ENCODE assay signal across 16 cellular contexts in genomic region chr2:219209818-219210571, GRCh38. TPM values are rescaled to one million over a fixed set of nuclear protein-coding genes. Genes with fewer than 3 reads are reported as not detected.
DNase-seq lines count a peak whose midpoint lies in the region; ATAC-seq and TF ChIP-seq lines count a peak whose summit lies in the region.
"Had no signal": no experiment of that assay in that cellular context is flagged by ENCODE, and none has a peak within 500 bp of the region (broad histone marks: within the 10 kb centered on the region; RNA-seq: fewer than 3 reads in every experiment).

No MANE protein-coding gene starts in this region.

- H3K9me3 Mint-ChIP-seq in activated CD4-positive, alpha-beta T cell treated with anti-CD3 and anti-CD28 coated beads for 36 hours (ENCODE audit: low read depth): no peaks in the 10 kb centered on the region
- no peaks in the 10 kb centered on the region for H3K9me3 Mint-ChIP-seq in activated naive CD8-positive, alpha-beta T cell treated with anti-CD3 and anti-CD28 coated beads, Interleukin-2, amount 50 U/mL, for 24 hours

- H3K9ac ChIP-seq in Karpas-422 (ENCODE audit: low read length): no peak overlapping the region

- H3K4me1 ChIP-seq in Karpas-422 (ENCODE audit: low read length) (peaks cover 16% of the 10 kb centered on the region), neutrophil (ENCODE audit: control insufficient read depth in 1 of 2, insufficient read depth in 1 of 2, low read depth in 1 of 2, low read length in 1 of 2) (peaks cover 54 to 64% of the 10 kb centered on the region in 2 experiments)

- H4K20me1 ChIP-seq in Karpas-422 (ENCODE audit: insufficient read depth, low read depth, low read length): no peaks in the 10 kb centered on the region

- H3K9me3 ChIP-seq in Karpas-422 (ENCODE audit: low read length): no peaks in the 10 kb centered on the region
- H3K9me3 ChIP-seq in neutrophil: no peaks in the 10 kb centered on the region
- H3K9me3 ChIP-seq: A549, right lobe of liver, vagina had no signal

- no peak for DNase-seq in activated CD4-positive, alpha-beta T cell treated with anti-CD3 and anti-CD28 coated beads for 36 hours
- no peak for DNase-seq in activated CD4-positive, alpha-beta T cell treated with anti-CD3 and anti-CD28 coated beads for 1 hour
- DNase-seq in Karpas-422: peak; percentile 34
- no peak for DNase-seq in activated naive CD8-positive, alpha-beta T cell treated with anti-CD3 and anti-CD28 coated beads, Interleukin-2, amount 50 U/mL, for 24 hours
- no peak for DNase-seq in stimulated activated CD4-positive, alpha-beta T cell treated with anti-CD3 and anti-CD28 coated beads, Interleukin-4, amount 100 ng/mL, for 4 hours
- DNase-seq: DMS153; mammary epithelial cell; NCI-H187; NCI-H526 treated with DMSO at 0.1 percent for 48 hours; stimulated activated CD4-positive, alpha-beta T cell treated with anti-CD3 and anti-CD28 coated beads, Interleukin-2, amount 100 ng/mL, for 48 hours had no signal

- H3K27me3 Mint-ChIP-seq in activated CD4-positive, alpha-beta T cell treated with anti-CD3 and anti-CD28 coated beads for 36 hours: no peaks in the 10 kb centered on the region
- H3K27me3 Mint-ChIP-seq in activated naive CD8-positive, alpha-beta T cell treated with anti-CD3 and anti-CD28 coated beads, Interleukin-2, amount 50 U/mL, for 24 hours: no peaks in the 10 kb centered on the region

- H3K4me2 ChIP-seq in Karpas-422 (ENCODE audit: low read depth, low read length, poor library complexity, severe bottlenecking): no peak overlapping the region
- H3K4me2 ChIP-seq: A549 had no signal

- peak overlapping the region; percentile 73 for H3K27ac Mint-ChIP-seq in activated CD4-positive, alpha-beta T cell treated with anti-CD3 and anti-CD28 coated beads for 36 hours
- peak overlapping the region; percentile 74 for H3K27ac Mint-ChIP-seq in activated naive CD8-positive, alpha-beta T cell treated with anti-CD3 and anti-CD28 coated beads, Interleukin-2, amount 50 U/mL, for 24 hours

- CTCF ChIA-PET in activated CD4-positive, alpha-beta T cell treated with anti-CD3 and anti-CD28 coated beads for 36 hours (lab: Charles Lee): interaction anchor here (0.8 to 1.7 kb wide), 4 partner anchors 14 to 69 kb away, joined by 3 to 6 read pairs (median 4); partner anchors contain the start of gene DNAJB2

- H3K27ac ChIP-seq in Karpas-422 (ENCODE audit: low read length) (no peak overlapping the region), neutrophil (peak overlapping the region; percentile 45)
- H3K27ac ChIP-seq: A549, vagina had no signal

- no peak for ATAC-seq in activated CD4-positive, alpha-beta T cell treated with anti-CD3 and anti-CD28 coated beads for 36 hours
- no peak for ATAC-seq in activated naive CD8-positive, alpha-beta T cell treated with anti-CD3 and anti-CD28 coated beads, Interleukin-2, amount 50 U/mL, for 24 hours
- ATAC-seq in HG03469 (IDR thresholded peaks at IDR 0.05; ENCODE audit: unreplicated experiment) (no peak), HG02623 (IDR thresholded peaks at IDR 0.05; ENCODE audit: unreplicated experiment) (no peak)
- ATAC-seq: A549, right lobe of liver had no signal

- H3K36me3 ChIP-seq in Karpas-422 (ENCODE audit: insufficient read depth, low read length) (peaks cover 28% of the 10 kb centered on the region), neutrophil (peaks cover 48% of the 10 kb centered on the region)

- H3K4me1 Mint-ChIP-seq in activated CD4-positive, alpha-beta T cell treated with anti-CD3 and anti-CD28 coated beads for 36 hours: peaks cover 37% of the 10 kb centered on the region
- H3K4me1 Mint-ChIP-seq in activated naive CD8-positive, alpha-beta T cell treated with anti-CD3 and anti-CD28 coated beads, Interleukin-2, amount 50 U/mL, for 24 hours: peaks cover 48% of the 10 kb centered on the region

- TF ChIP-seq CTCF in neutrophil (IDR thresholded peaks at IDR 0.05): no peak

- POLR2A ChIA-PET in activated CD4-positive, alpha-beta T cell treated with anti-CD3 and anti-CD28 coated beads for 36 hours (lab: Charles Lee): interaction anchor here (0.9 kb wide), 1 partner anchor 9 kb away, joined by 3 read pairs; the partner anchor contains the start of gene ABCB6

- H3K9me2 ChIP-seq in Karpas-422 (replicated peaks; ENCODE audit: insufficient read depth, low read length): no peaks in the 10 kb centered on the region

- no peaks in the 10 kb centered on the region for H3K27me3 ChIP-seq in Karpas-422 (ENCODE audit: low read length)
- H3K27me3 ChIP-seq in neutrophil: no peaks in the 10 kb centered on the region
- H3K27me3 ChIP-seq: right lobe of liver, vagina had no signal

- no peak overlapping the region for H2AFZ ChIP-seq in Karpas-422 (ENCODE audit: low read length)

- H3K79me2 ChIP-seq in Karpas-422 (ENCODE audit: low read length): no peaks in the 10 kb centered on the region

- H3K36me3 Mint-ChIP-seq in activated CD4-positive, alpha-beta T cell treated with anti-CD3 and anti-CD28 coated beads for 36 hours (ENCODE audit: low read depth): peaks cover 39% of the 10 kb centered on the region
- peaks cover 28% of the 10 kb centered on the region for H3K36me3 Mint-ChIP-seq in activated naive CD8-positive, alpha-beta T cell treated with anti-CD3 and anti-CD28 coated beads, Interleukin-2, amount 50 U/mL, for 24 hours (ENCODE audit: low read depth)

- intact Hi-C loops in activated CD4-positive, alpha-beta T cell treated with anti-CD3 and anti-CD28 coated beads for 36 hours (cut with DNase I, micrococcal nuclease): loop anchor here in 1 of 2 experiments (5.0 kb wide), 1 partner anchor 332 kb away; the partner anchor contains the start of genes CHPF and TMEM198

- no peak overlapping the region for H3K4me3 ChIP-seq in Karpas-422 (ENCODE audit: low read length)
- H3K4me3 ChIP-seq in neutrophil (ENCODE audit: low read depth in 1 of 2, low read length in 1 of 2): no peak overlapping the region
- H3K4me3 ChIP-seq: A549, right lobe of liver, vagina had no signal

- H3K4me3 Mint-ChIP-seq in activated CD4-positive, alpha-beta T cell treated with anti-CD3 and anti-CD28 coated beads for 36 hours: no peak overlapping the region
- H3K4me3 Mint-ChIP-seq in activated naive CD8-positive, alpha-beta T cell treated with anti-CD3 and anti-CD28 coated beads, Interleukin-2, amount 50 U/mL, for 24 hours: no peak overlapping the region

RNA-seq across cellular contexts. Expression of gene ZFAND2B, which starts 3.4 kb away (rescaled TPM):
- 10 to 100 TPM; 21.5 to 27.6 TPM for total RNA-seq in activated CD4-positive, alpha-beta T cell treated with anti-CD3 and anti-CD28 coated beads for 36 hours
- total RNA-seq in Karpas-422 (2014; rRNA removed; shearing (Covaris generic); ENCODE audit: low replicate concordance): 28.0 and 37.6 TPM in 2 replicates

RNA-seq across cellular contexts. Expression of gene ABCB6, which starts 8.8 kb away (rescaled TPM):
- total RNA-seq in activated CD4-positive, alpha-beta T cell treated with anti-CD3 and anti-CD28 coated beads for 36 hours: 10 to 100 TPM; 18.2 to 21.9 TPM
- total RNA-seq in Karpas-422 (2014; rRNA removed; shearing (Covaris generic); ENCODE audit: low replicate concordance): 14.3 and 28.4 TPM in 2 replicates

RNA-seq across cellular contexts. Expression of gene ATG9A, which starts 19.4 kb away (rescaled TPM):
- total RNA-seq in activated CD4-positive, alpha-beta T cell treated with anti-CD3 and anti-CD28 coated beads for 36 hours: 10 to 100 TPM; 43.5 to 45.6 TPM
- total RNA-seq in Karpas-422 (2014; rRNA removed; shearing (Covaris generic); ENCODE audit: low replicate concordance): 16.6 and 25.9 TPM in 2 replicates

RNA-seq across cellular contexts. Expression of gene ANKZF1, which starts 19.6 kb away (rescaled TPM):
- 100 to 1,000 TPM; 140 to 166 TPM for total RNA-seq in activated CD4-positive, alpha-beta T cell treated with anti-CD3 and anti-CD28 coated beads for 36 hours
- total RNA-seq in Karpas-422 (2014; rRNA removed; shearing (Covaris generic); ENCODE audit: low replicate concordance): 159 and 230 TPM in 2 replicates

RNA-seq across cellular contexts. Expression of gene RETREG2, which starts 31.9 kb away (rescaled TPM):
- 10 to 100 TPM; 58.8 to 70.1 TPM for total RNA-seq in activated CD4-positive, alpha-beta T cell treated with anti-CD3 and anti-CD28 coated beads for 36 hours
- 61.1 and 93.8 TPM in 2 replicates for total RNA-seq in Karpas-422 (2014; rRNA removed; shearing (Covaris generic); ENCODE audit: low replicate concordance)
